23 cellular contexts compared by ENCODE assay signal in genomic region chr2:201950606-201951005, GRCh38.
A peak's percentile ranks its signal among the peaks of the same experiment; 100 is the strongest.
DNase-seq lines count a peak whose midpoint lies in the region; TF ChIP-seq lines count a peak whose summit lies in the region.
"Had no signal": no experiment of that assay in that cellular context is flagged by ENCODE, and none has a peak within 500 bp of the region (broad histone marks: within the 10 kb centered on the region; RNA-seq: fewer than 3 reads in every experiment).

No MANE protein-coding gene starts in this region.

- H2AFZ ChIP-seq in mammary epithelial cell (ENCODE audit: low read depth, low read length): no peak overlapping the region

- 94% methylated on average over 4 of the region's 6 CpGs for WGBS in mammary epithelial cell (ENCODE audit: low coverage, missing lambda C conversion rate)
- 87 to 90% (median 89%) methylated on average over 6 of the region's 6 CpGs for WGBS in ovary, 3 donors

- dilution Hi-C loops in mammary epithelial cell (cut with HindIII; ENCODE audit: low sequenced_read_pairs): loop anchor here (5.0 kb wide), 1 partner anchor 77 kb away; no protein-coding TSS in a partner anchor

- CTCF ChIA-PET in mammary epithelial cell (lab: Charles Lee; ENCODE audit: low non-redundant PET): no interaction called here

- no peak overlapping the region for H3K4me3 ChIP-seq in mammary epithelial cell (replicated peaks in 1 of 3; ENCODE audit: insufficient read depth in 1 of 3, low read depth in 2 of 3, low read length in 3 of 3)
- no peak overlapping the region for H3K4me3 ChIP-seq in ovary
- H3K4me3 ChIP-seq: HAP-1, K562, SJSA1 had no signal

- no peak overlapping the region for H3K27ac ChIP-seq in mammary epithelial cell (ENCODE audit: insufficient read depth, low read depth, low read length)
- no peak overlapping the region for H3K27ac ChIP-seq in ovary
- H3K27ac ChIP-seq: SJSA1 had no signal

- TF ChIP-seq CTCF in mammary epithelial cell (conservative IDR thresholded peaks at IDR 0.05 in 1 of 2, IDR thresholded peaks at IDR 0.05 in 1 of 2; ENCODE audit: extremely low read depth in 1 of 2, insufficient read depth in 1 of 2, low read depth in 1 of 2, low read length in 2 of 2) (no peak), ovary (IDR thresholded peaks at IDR 0.05) (no peak)

- no peak for TF ChIP-seq POLR2A in ovary (IDR thresholded peaks at IDR 0.05)

- H3K9ac ChIP-seq in mammary epithelial cell (ENCODE audit: insufficient read depth, low read length): no peak overlapping the region

- no peak for TF ChIP-seq EP300 in ovary (IDR thresholded peaks at IDR 0.05)

- peaks cover 6% of the 10 kb centered on the region for H3K4me1 ChIP-seq in mammary epithelial cell (ENCODE audit: insufficient read depth, low read length)
- peaks cover 2% of the 10 kb centered on the region for H3K4me1 ChIP-seq in ovary (ENCODE audit: insufficient read depth)
- H3K4me1 ChIP-seq: SJSA1 had no signal

- H3K9me3 ChIP-seq in mammary epithelial cell (replicated peaks; ENCODE audit: insufficient read depth, low read length) (no peaks in the 10 kb centered on the region), ovary (no peaks in the 10 kb centered on the region)
- H3K9me3 ChIP-seq: BE2C, HAP-1, SJSA1 had no signal

- DNase-seq in EH (ENCODE audit: low read depth): peak; percentile 45
- DNase-seq in HT1080 (ENCODE audit: low read depth): peak; percentile 33
- DNase-seq in mammary epithelial cell: peak; percentile 44
- DNase-seq in kidney tubule cell (ENCODE audit: low spot score): peak; percentile 27
- no peak for DNase-seq in NCI-H1417 treated with DMSO at 0.1 percent for 48 hours (lab: John Stamatoyannopoulos, UW)
- DNase-seq in ovary: no peak
- DNase-seq in Kasumi-1 (lab: John Stamatoyannopoulos, UW): no peak
- no peak for DNase-seq in stimulated activated CD4-positive, alpha-beta T cell treated with anti-CD3 and anti-CD28 coated beads, Interleukin-4, amount 100 ng/mL, for 24 hours
- DNase-seq: activated B cell treated with CpG ODN at 0.5 μM for 24 hours; activated CD8-positive, alpha-beta T cell treated with anti-CD3 and anti-CD28 coated beads for 36 hours; activated naive CD4-positive, alpha-beta T cell treated with Interleukin-2 at 50 U/mL for 16 hours; activated T-cell treated with anti-CD3 and anti-CD28 coated beads, Interleukin-2, amount 50 U/mL, for 1 hour; BE2C; COR-L47; kidney glomerular epithelial cell; naive thymus-derived CD8-positive, alpha-beta T cell; NCI-H1092 treated with DMSO at 0.1 percent for 48 hours; stimulated activated CD4-positive, alpha-beta T cell treated with anti-CD3 and anti-CD28 coated beads, Interleukin-2, amount 100 ng/mL, for 24 hours; stimulated activated naive CD8-positive, alpha-beta T cell treated with anti-CD3 and anti-CD28 coated beads, Interleukin-15, amount 100 ng/mL, for 72 hours; trophoblast cell had no signal

- intact Hi-C loops in mammary epithelial cell (cut with micrococcal nuclease) (no loop called here), ovary (cut with DNase I) (no loop called here)

- H3K36me3 ChIP-seq in mammary epithelial cell (ENCODE audit: insufficient read depth, low read length) (no peaks in the 10 kb centered on the region), ovary (no peaks in the 10 kb centered on the region)
- H3K36me3 ChIP-seq: BE2C, HAP-1, SJSA1 had no signal

- H4K20me1 ChIP-seq in mammary epithelial cell (ENCODE audit: insufficient read depth, low read length): no peaks in the 10 kb centered on the region

- H3K4me2 ChIP-seq in mammary epithelial cell (ENCODE audit: insufficient read depth, low read depth, low read length): no peak overlapping the region

- H3K27me3 ChIP-seq in mammary epithelial cell (ENCODE audit: insufficient read depth, low read length): no peaks in the 10 kb centered on the region
- H3K27me3 ChIP-seq in ovary: no peaks in the 10 kb centered on the region
- H3K27me3 ChIP-seq: BE2C, SJSA1 had no signal

- no TSS peak for BruUV-seq in mammary epithelial cell (replicated peaks; lab: Mats Ljungman, UMichigan)

- no peaks in the 10 kb centered on the region for H3K79me2 ChIP-seq in mammary epithelial cell (ENCODE audit: insufficient read depth, low read length)

- in situ Hi-C loops in mammary epithelial cell (cut with MboI; ENCODE audit: low sequenced_read_pairs in 2 of 2): no loop called here

Comparison
In these comparisons a context has a peak if more than half of its experiments do, and no peak if none do; other contexts are left out.
1. DNase-seq: peak in EH (single experiment), HT1080 (single experiment), mammary epithelial cell (single experiment) and kidney tubule cell (single experiment); none in NCI-H1417 treated with DMSO at 0.1 percent for 48 hours (single experiment), ovary (0 of 5), Kasumi-1 (0 of 2) and stimulated activated CD4-positive, alpha-beta T cell treated with anti-CD3 and anti-CD28 coated beads, Interleukin-4, amount 100 ng/mL, for 24 hours (single experiment).